In the genomic region with DNA sequence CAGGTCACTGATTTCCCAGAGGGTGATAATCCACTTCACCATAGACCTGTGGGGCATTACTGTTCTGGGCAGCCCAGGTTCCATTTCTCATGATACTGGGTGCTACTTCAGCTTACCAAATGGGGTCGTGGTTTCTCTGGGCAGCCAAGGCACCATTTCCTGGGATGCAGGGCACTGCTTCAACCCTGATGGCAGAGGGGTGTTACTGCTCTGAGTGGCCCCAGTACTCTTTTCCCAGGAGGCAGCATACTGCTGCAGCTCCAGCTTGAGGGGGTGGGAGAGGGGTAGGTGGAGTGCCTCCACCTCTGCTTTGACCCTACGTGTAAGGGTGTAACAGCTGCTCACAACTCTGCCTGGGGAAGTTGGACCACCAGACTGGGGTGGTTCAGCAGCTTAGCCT, we compare ENCODE assay signal across 20 cellular contexts. TPM values are rescaled to one million over a fixed set of nuclear protein-coding genes. Genes with fewer than 3 reads are reported as not detected.
A peak's percentile ranks its signal among the peaks of the same experiment; 100 is the strongest.
DNase-seq lines count a peak whose midpoint lies in the region; ATAC-seq and TF ChIP-seq lines count a peak whose summit lies in the region.
"Had no signal": no experiment of that assay in that cellular context is flagged by ENCODE, and none has a peak within 500 bp of the region (broad histone marks: within the 10 kb centered on the region; RNA-seq: fewer than 3 reads in every experiment).

No MANE protein-coding gene starts in this region.

- POLR2A ChIA-PET in WTC11 (lab: Charles Lee): no interaction called here

- H3K9me3 ChIP-seq in transverse colon: no peaks in the 10 kb centered on the region
- H3K9me3 ChIP-seq: BE2C had no signal

- CTCF ChIA-PET in WTC11 (lab: Charles Lee): interaction anchor here (0.6 to 1.2 kb wide), 5 partner anchors 12 to 171 kb away, joined by 3 to 4 read pairs (median 3); no protein-coding TSS in a partner anchor

- no peaks in the 10 kb centered on the region for H3K4me1 ChIP-seq in transverse colon
- H3K4me1 ChIP-seq: BE2C had no signal

- TF ChIP-seq CTCF in WTC11 (IDR thresholded peaks at IDR 0.05): peak; percentile 27
- peak; percentile 14 for TF ChIP-seq CTCF in glutamatergic neuron (IDR thresholded peaks at IDR 0.05; ENCODE audit: partially characterized antibody, unreplicated experiment)
- no peak for TF ChIP-seq CTCF in transverse colon (IDR thresholded peaks at IDR 0.05)

- in situ Hi-C loops in transverse colon (cut with MboI; ENCODE audit: low pct_ligation_motif_present in 1 of 4, low pct_unique_long_range_greater_than_20kb in 1 of 4, low sequenced_read_pairs in 3 of 4): no loop called here

- ATAC-seq in stimulated activated naive CD8-positive, alpha-beta T cell treated with anti-CD3 and anti-CD28 coated beads, Interleukin-15, Interleukin-2, amounts not matched to agents 100 U/mL and 50 U/mL, for 24 hours: peak; percentile 28
- no peak for ATAC-seq in stimulated activated naive CD8-positive, alpha-beta T cell treated with anti-CD3 and anti-CD28 coated beads, Interleukin-15, amount 100 ng/mL, for 72 hours
- ATAC-seq in WTC11 (peak; percentile 92), GM18873 (IDR thresholded peaks at IDR 0.05; ENCODE audit: low FRiP score, unreplicated experiment) (no peak), HG03442 (IDR thresholded peaks at IDR 0.05; ENCODE audit: unreplicated experiment) (no peak)
- ATAC-seq: GM12878 had no signal

- H3K9me3 Mint-ChIP-seq in stimulated activated naive CD8-positive, alpha-beta T cell treated with anti-CD3 and anti-CD28 coated beads, Interleukin-15, amount 100 ng/mL, for 72 hours: no peaks in the 10 kb centered on the region
- H3K9me3 Mint-ChIP-seq in WTC11 (no peaks in the 10 kb centered on the region), glutamatergic neuron (ENCODE audit: unreplicated experiment) (no peaks in the 10 kb centered on the region)
- H3K9me3 Mint-ChIP-seq: CD8-positive, alpha-beta memory T cell had no signal

- no peaks in the 10 kb centered on the region for H3K27me3 Mint-ChIP-seq in stimulated activated naive CD8-positive, alpha-beta T cell treated with anti-CD3 and anti-CD28 coated beads, Interleukin-15, amount 100 ng/mL, for 72 hours
- H3K27me3 Mint-ChIP-seq in WTC11 (ENCODE audit: low read depth): no peaks in the 10 kb centered on the region
- peaks cover 1% of the 10 kb centered on the region for H3K27me3 Mint-ChIP-seq in glutamatergic neuron (ENCODE audit: unreplicated experiment)
- H3K27me3 Mint-ChIP-seq: CD4-positive, CD25-positive, alpha-beta regulatory T cell; CD8-positive, alpha-beta memory T cell had no signal

- H3K27ac ChIP-seq in transverse colon: no peak overlapping the region
- H3K27ac ChIP-seq: HL-60 had no signal

- no peak for TF ChIP-seq POLR2A in transverse colon (IDR thresholded peaks at IDR 0.05)

- H3K36me3 ChIP-seq in transverse colon: peaks cover 0 to 8% (median 0%) of the 10 kb centered on the region in 4 donors
- H3K36me3 ChIP-seq: BE2C had no signal

- H3K36me3 Mint-ChIP-seq in WTC11 (no peaks in the 10 kb centered on the region), glutamatergic neuron (ENCODE audit: unreplicated experiment) (no peaks in the 10 kb centered on the region)

- H3K27ac Mint-ChIP-seq in stimulated activated naive CD8-positive, alpha-beta T cell treated with anti-CD3 and anti-CD28 coated beads, Interleukin-15, amount 100 ng/mL, for 72 hours: no peak overlapping the region
- H3K27ac Mint-ChIP-seq in WTC11 (no peak overlapping the region), glutamatergic neuron (ENCODE audit: unreplicated experiment) (no peak overlapping the region)

- no peak overlapping the region for H3K4me3 Mint-ChIP-seq in stimulated activated naive CD8-positive, alpha-beta T cell treated with anti-CD3 and anti-CD28 coated beads, Interleukin-15, amount 100 ng/mL, for 72 hours
- no peak overlapping the region for H3K4me3 Mint-ChIP-seq in WTC11
- no peak overlapping the region for H3K4me3 Mint-ChIP-seq in glutamatergic neuron (ENCODE audit: unreplicated experiment)
- H3K4me3 Mint-ChIP-seq: CD4-positive, CD25-positive, alpha-beta regulatory T cell; CD8-positive, alpha-beta memory T cell had no signal

- no peaks in the 10 kb centered on the region for H3K27me3 ChIP-seq in transverse colon
- H3K27me3 ChIP-seq: BE2C had no signal

- intact Hi-C loops in transverse colon (cut with DNase I; ENCODE audit: low total_unique reads): no loop called here

- H3K4me3 ChIP-seq in transverse colon: no peak overlapping the region
- H3K4me3 ChIP-seq: GM12878 had no signal

- WGBS in transverse colon (ENCODE audit: low coverage in 1 of 2), 2 donors: 100% methylated on average over 1 of the region's 2 CpGs; no CpG with 5 or more reads in 1 of the 2 donors

- no peak for TF ChIP-seq EP300 in transverse colon (IDR thresholded peaks at IDR 0.05; ENCODE audit: low read depth)

- no peaks in the 10 kb centered on the region for H3K4me1 Mint-ChIP-seq in stimulated activated naive CD8-positive, alpha-beta T cell treated with anti-CD3 and anti-CD28 coated beads, Interleukin-15, amount 100 ng/mL, for 72 hours
- H3K4me1 Mint-ChIP-seq in WTC11 (peaks cover 16% of the 10 kb centered on the region), glutamatergic neuron (ENCODE audit: low read depth, unreplicated experiment) (no peaks in the 10 kb centered on the region)

- DNase-seq in stimulated activated naive CD8-positive, alpha-beta T cell treated with anti-CD3 and anti-CD28 coated beads, Interleukin-15, Interleukin-2, amounts not matched to agents 100 U/mL and 50 U/mL, for 24 hours: no peak
- DNase-seq in stimulated activated naive CD8-positive, alpha-beta T cell treated with anti-CD3 and anti-CD28 coated beads, Interleukin-15, amount 100 ng/mL, for 72 hours: no peak
- DNase-seq in WTC11 (ENCODE audit: low spot score) (peak; percentile 18), glutamatergic neuron (no peak), transverse colon (no peak)
- DNase-seq: ACHN; BE2C; C1 segment of cervical spinal cord; CD4-positive, CD25-positive, alpha-beta regulatory T cell; COR-L47; DMS 273 treated with DMSO at 0.1 percent for 48 hours; DMS53; DND-41; EL; HCEC 1CT had no signal

TF ChIP-seq in WTC11, 78 proteins besides CTCF, POLR2A, EP300 and RAD21:
- TF ChIP-seq, protein P1, sequence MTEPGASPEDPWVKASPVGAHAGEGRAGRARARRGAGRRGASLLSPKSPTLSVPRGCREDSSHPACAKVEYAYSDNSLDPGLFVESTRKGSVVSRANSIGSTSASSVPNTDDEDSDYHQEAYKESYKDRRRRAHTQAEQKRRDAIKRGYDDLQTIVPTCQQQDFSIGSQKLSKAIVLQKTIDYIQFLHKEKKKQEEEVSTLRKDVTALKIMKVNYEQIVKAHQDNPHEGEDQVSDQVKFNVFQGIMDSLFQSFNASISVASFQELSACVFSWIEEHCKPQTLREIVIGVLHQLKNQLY (CRISPR knock-in tag; IDR thresholded peaks at IDR 0.05): no peak

RNA-seq across cellular contexts. Expression of gene PRMT3, which starts 51.1 kb away (rescaled TPM):
- 26.7 to 31.4 TPM (median 28.0 TPM) in 3 replicates for total RNA-seq in WTC11 (2021)
- 11.2 TPM for total RNA-seq in glutamatergic neuron (ENCODE audit: unreplicated experiment)
- 10 to 100 TPM in 3 of 4 donors, 1 to 10 TPM in 1; 6.7 to 21.0 (median 15.2) TPM for total RNA-seq in transverse colon

Comparison
In these comparisons a context has a peak if more than half of its experiments do, and no peak if none do; other contexts are left out.
1. ATAC-seq: peak in stimulated activated naive CD8-positive, alpha-beta T cell treated with anti-CD3 and anti-CD28 coated beads, Interleukin-15, Interleukin-2, amounts not matched to agents 100 U/mL and 50 U/mL, for 24 hours (single experiment) and WTC11 (single experiment); none in stimulated activated naive CD8-positive, alpha-beta T cell treated with anti-CD3 and anti-CD28 coated beads, Interleukin-15, amount 100 ng/mL, for 72 hours (single experiment), GM18873 (single experiment) and HG03442 (single experiment).
2. CTCF ChIP-seq: peak in WTC11 (single experiment) and glutamatergic neuron (single experiment); none in transverse colon (0 of 5).